1 cellular context compared by ENCODE assay signal in genomic region chr1:150581437-150581836, GRCh38. TPM values are rescaled to one million over a fixed set of nuclear protein-coding genes. Genes with fewer than 3 reads are reported as not detected.
"Had no signal": no experiment of that assay in that cellular context is flagged by ENCODE, and none has a peak within 500 bp of the region (broad histone marks: within the 10 kb centered on the region; RNA-seq: fewer than 3 reads in every experiment).

No MANE protein-coding gene starts in this region.

RNA-seq across cellular contexts. Expression of gene ADAMTSL4, which starts 32.2 kb away (rescaled TPM):
- total RNA-seq: SJCRH30 had no signal
